In the genomic region with DNA sequence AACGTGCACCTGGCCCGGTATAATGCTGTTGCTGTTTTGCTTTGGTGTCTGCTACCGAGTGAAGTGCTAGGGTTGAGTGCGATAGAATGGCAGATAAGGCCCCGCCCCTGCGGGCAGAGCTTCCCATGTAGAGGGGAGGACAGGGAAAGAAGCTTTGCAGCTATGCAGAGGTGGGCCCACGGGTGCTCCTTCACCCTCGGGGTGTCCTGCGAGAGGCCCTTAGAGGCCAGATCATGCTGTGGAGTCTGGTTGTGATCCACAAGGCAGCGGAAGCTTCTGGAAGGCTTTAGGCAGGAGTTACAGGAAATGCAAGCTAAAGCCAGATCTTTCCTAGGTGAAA, we compare ENCODE assay signal across 13 cellular contexts. TPM values are rescaled to one million over a fixed set of nuclear protein-coding genes. Genes with fewer than 3 reads are reported as not detected.
DNase-seq lines count a peak whose midpoint lies in the region; ATAC-seq, FAIRE-seq and TF ChIP-seq lines count a peak whose summit lies in the region.
"Had no signal": no experiment of that assay in that cellular context is flagged by ENCODE, and none has a peak within 500 bp of the region (broad histone marks: within the 10 kb centered on the region; RNA-seq: fewer than 3 reads in every experiment).

No MANE protein-coding gene starts in this region.

- CTCF ChIA-PET in WTC11 (lab: Charles Lee), result interaction anchor here (0.5 to 2.0 kb wide), 6 partner anchors 8 to 713 kb away, joined by 3 to 10 read pairs (median 4); no protein-coding TSS in a partner anchor

- H3K9me2 ChIP-seq in Karpas-422 (replicated peaks; ENCODE audit: insufficient read depth, low read length), result no peaks in the 10 kb centered on the region

- H3K79me2 ChIP-seq in Karpas-422 (ENCODE audit: low read length), result no peaks in the 10 kb centered on the region

- POLR2A ChIA-PET in WTC11 (lab: Charles Lee), result interaction anchor here (0.6 kb wide), 2 partner anchors 20 to 98 kb away, joined by 5 to 6 read pairs; no protein-coding TSS in a partner anchor

- DNase-seq in HT-29 (ENCODE audit: low spot score) (peak; percentile 83), WTC11 (ENCODE audit: low spot score) (no peak), left lung (no peak), small intestine (peak; percentile 53), Karpas-422 (no peak), GM12891 (ENCODE audit: insufficient read length, low spot score) (no peak)
- no peak for DNase-seq in effector memory CD8-positive, alpha-beta T cell
- DNase-seq: activated T-cell treated with anti-CD3 and anti-CD28 coated beads for 4 hours; DMS153; NCI-H524 treated with DMSO at 0.1 percent for 48 hours; stimulated activated CD4-positive, alpha-beta T cell treated with anti-CD3 and anti-CD28 coated beads, Interleukin-4, amount 100 ng/mL, for 4 hours; T-helper 2 cell had no signal

- FAIRE-seq in small intestine (lab: Jason Lieb, UNC) (no peak), GM12891 (lab: Jason Lieb, UNC) (no peak)

- H3K9me3 Mint-ChIP-seq in WTC11, result no peaks in the 10 kb centered on the region
- no peaks in the 10 kb centered on the region for H3K9me3 Mint-ChIP-seq in effector memory CD8-positive, alpha-beta T cell

- peaks cover 5% of the 10 kb centered on the region; the same call in 1 of the 2 replicates for H3K27me3 Mint-ChIP-seq in WTC11 (ENCODE audit: low read depth)
- peaks cover 0 to 48% of the 10 kb centered on the region in 2 donors for H3K27me3 Mint-ChIP-seq in effector memory CD8-positive, alpha-beta T cell

- H3K36me3 ChIP-seq in left lung, result no peaks in the 10 kb centered on the region
- H3K36me3 ChIP-seq in small intestine (ENCODE audit: control insufficient read depth in 2 of 2, insufficient read depth in 2 of 2, low read length in 2 of 2), result no peaks in the 10 kb centered on the region
- no peaks in the 10 kb centered on the region for H3K36me3 ChIP-seq in Karpas-422 (ENCODE audit: insufficient read depth, low read length)

- H3K4me1 Mint-ChIP-seq in WTC11, result peaks cover 50% of the 10 kb centered on the region
- H3K4me1 Mint-ChIP-seq in effector memory CD8-positive, alpha-beta T cell (ENCODE audit: low read depth in 2 of 2), result peaks cover 13% of the 10 kb centered on the region in 2 donors

- peak overlapping the region; percentile 97 for H3K27ac Mint-ChIP-seq in WTC11
- no peak overlapping the region for H3K27ac Mint-ChIP-seq in effector memory CD8-positive, alpha-beta T cell

- no peak for TF ChIP-seq CTCF in WTC11 (IDR thresholded peaks at IDR 0.05)
- no peak for TF ChIP-seq CTCF in left lung (IDR thresholded peaks at IDR 0.05)

- peaks cover under 1% of the 10 kb centered on the region; the same call in 1 of the 2 replicates for H3K36me3 Mint-ChIP-seq in WTC11
- H3K36me3 Mint-ChIP-seq in effector memory CD8-positive, alpha-beta T cell (ENCODE audit: insufficient read depth), result no peaks in the 10 kb centered on the region

- H3K9me3 ChIP-seq in left lung (no peaks in the 10 kb centered on the region), small intestine (ENCODE audit: control insufficient read depth, low read depth) (no peaks in the 10 kb centered on the region), Karpas-422 (ENCODE audit: low read length) (no peaks in the 10 kb centered on the region)

- intact Hi-C loops in left lung (cut with DNase I), result loop anchor here in 1 of 2 donors (10.0 kb wide), 1 partner anchor 69 kb away; no protein-coding TSS in a partner anchor

- H2AFZ ChIP-seq in Karpas-422 (ENCODE audit: low read length), result no peak overlapping the region

- peaks cover 8 to 55% of the 10 kb centered on the region in 2 donors for H3K4me1 ChIP-seq in left lung
- peaks cover 0 to 3% of the 10 kb centered on the region in 2 donors for H3K4me1 ChIP-seq in small intestine (ENCODE audit: control insufficient read depth in 2 of 2, insufficient read depth in 1 of 2, low read depth in 1 of 2, low read length in 1 of 2)
- no peaks in the 10 kb centered on the region for H3K4me1 ChIP-seq in Karpas-422 (ENCODE audit: low read length)

- ATAC-seq in WTC11, result no peak
- ATAC-seq in left lung, result peak; percentile 27
- no peak for ATAC-seq in HG02623 (IDR thresholded peaks at IDR 0.05; ENCODE audit: unreplicated experiment)
- no peak for ATAC-seq in effector memory CD8-positive, alpha-beta T cell (replicated peaks)

- 27 to 61% (median 38%) methylated on average over 10 of the region's 10 CpGs for WGBS in small intestine, 3 donors

- no peaks in the 10 kb centered on the region for H4K20me1 ChIP-seq in Karpas-422 (ENCODE audit: insufficient read depth, low read depth, low read length)

- no peak overlapping the region for H3K4me3 Mint-ChIP-seq in WTC11
- no peak overlapping the region for H3K4me3 Mint-ChIP-seq in effector memory CD8-positive, alpha-beta T cell

- H3K9ac ChIP-seq in Karpas-422 (ENCODE audit: low read length), result no peak overlapping the region

- H3K27me3 ChIP-seq in left lung, result peaks cover 0 to 47% of the 10 kb centered on the region in 2 donors
- H3K27me3 ChIP-seq in small intestine (ENCODE audit: control insufficient read depth in 2 of 2, insufficient read depth in 2 of 2, low read length in 2 of 2), result no peaks in the 10 kb centered on the region
- H3K27me3 ChIP-seq in Karpas-422 (ENCODE audit: low read length), result no peaks in the 10 kb centered on the region

- H3K4me3 ChIP-seq in left lung, result no peak overlapping the region
- H3K4me3 ChIP-seq in small intestine (ENCODE audit: low read depth in 1 of 2, low read length in 2 of 2), result peak overlapping the region in 1 of 2 donors; percentile 92
- H3K4me3 ChIP-seq in Karpas-422 (ENCODE audit: low read length), result no peak overlapping the region

- H3K27ac ChIP-seq in left lung (peak overlapping the region in 1 of 2 donors; percentile 25), small intestine (ENCODE audit: low read depth in 1 of 2, low read length in 1 of 2) (peak overlapping the region; percentile 92 to 96), Karpas-422 (ENCODE audit: low read length) (no peak overlapping the region)

- no peak overlapping the region for H3K4me2 ChIP-seq in Karpas-422 (ENCODE audit: low read depth, low read length, poor library complexity, severe bottlenecking)

- no peak for TF ChIP-seq POLR2A in GM12891 (IDR thresholded peaks at IDR 0.05; ENCODE audit: low read depth, low read length)

TF ChIP-seq in WTC11, 78 proteins besides CTCF, POLR2A, EP300 and RAD21 (continues in another document):
- no peak for TF ChIP-seq ETV6 (CRISPR knock-in tag; IDR thresholded peaks at IDR 0.05)
- no peak for TF ChIP-seq NR2C2 (CRISPR knock-in tag; IDR thresholded peaks at IDR 0.05)

TF ChIP-seq in GM12891, 5 proteins besides CTCF, POLR2A, EP300 and RAD21:
- TF ChIP-seq TAF1 (IDR thresholded peaks at IDR 0.05; ENCODE audit: low read depth, low read length) (no peak), SPI1 (IDR thresholded peaks at IDR 0.05; ENCODE audit: low read depth, low read length) (no peak)

RNA-seq across cellular contexts. Expression of a gene that starts 3.2 kb away (rescaled TPM):
- total RNA-seq in HT-29 (2014; rRNA removed; shearing (Covaris generic)), result 165 and 199 TPM in 2 replicates
- total RNA-seq in WTC11 (2021) (41.6 to 48.8 TPM (median 41.9 TPM) in 3 replicates), left lung (10 to 100 TPM; 48.9 to 57.1 TPM)
- 10 to 100 TPM; 39.7 to 84.1 (median 72.8) TPM for polyA plus RNA-seq in small intestine
- 0.04 and 0.07 TPM in 2 replicates for total RNA-seq in Karpas-422 (2014; rRNA removed; shearing (Covaris generic); ENCODE audit: low replicate concordance)
- polyA plus RNA-seq in GM12891 (2012; ENCODE audit: low read depth, missing spikeins), result 5.2 TPM

RNA-seq across cellular contexts. Expression of a gene that starts 43.8 kb away (rescaled TPM):
- 38.8 and 42.3 TPM in 2 replicates for total RNA-seq in HT-29 (2014; rRNA removed; shearing (Covaris generic))
- total RNA-seq in WTC11 (2021), result 41.8 to 53.7 TPM (median 43.8 TPM) in 3 replicates
- 10 to 100 TPM; 44.7 to 50.9 TPM for total RNA-seq in left lung
- polyA plus RNA-seq in small intestine, result 100 to 1,000 TPM in 2 of 3 donors, 10 to 100 TPM in 1; 39.4 to 168 (median 109) TPM
- total RNA-seq in Karpas-422 (2014; rRNA removed; shearing (Covaris generic); ENCODE audit: low replicate concordance), result 25.4 and 37.4 TPM in 2 replicates
- polyA plus RNA-seq in GM12891 (2012; ENCODE audit: low read depth, missing spikeins), result 33.0 TPM

Comparison
In these comparisons a context has a peak if more than half of its experiments do, and no peak if none do; other contexts are left out.
1. DNase-seq: peak in HT-29 (single experiment) and small intestine (single experiment); none in WTC11 (single experiment), left lung (0 of 2), Karpas-422 (single experiment), GM12891 (single experiment) and effector memory CD8-positive, alpha-beta T cell (0 of 3).
2. RNA of a gene that starts 3.2 kb away (total RNA-seq): 165 to 199 TPM in HT-29, 48.9 to 57.1 TPM in left lung and 41.6 to 48.8 TPM in WTC11; 0.04 to 0.07 TPM in Karpas-422; every median in the first group is over 10 times any median in the second.